Comparison of ENCODE assay signal across 8 cellular contexts in genomic region chr9:110148384-110148783, GRCh38. TPM values are rescaled to one million over a fixed set of nuclear protein-coding genes. Genes with fewer than 3 reads are reported as not detected.
DNase-seq lines count a peak whose midpoint lies in the region; ATAC-seq and TF ChIP-seq lines count a peak whose summit lies in the region.

No MANE protein-coding gene starts in this region.

- H3K9me3 ChIP-seq in CD4-positive, alpha-beta T cell (ENCODE audit: control insufficient read depth, low read length), result no peaks in the 10 kb centered on the region
- H3K9me3 ChIP-seq in neural progenitor cell (ENCODE audit: low read depth), result no peaks in the 10 kb centered on the region
- no peaks in the 10 kb centered on the region for H3K9me3 ChIP-seq in hepatocyte (ENCODE audit: low read depth)

- H4K20me1 ChIP-seq in neural progenitor cell (ENCODE audit: low read depth), result peaks cover 4% of the 10 kb centered on the region
- peaks cover 18% of the 10 kb centered on the region for H4K20me1 ChIP-seq in hepatocyte (ENCODE audit: insufficient read depth, poor library complexity, severe bottlenecking)

- peak in 3 of 10 experiments; percentile 7 to 45 (median 29) for DNase-seq in CD4-positive, alpha-beta T cell
- peak; percentile 59 for DNase-seq in activated naive CD4-positive, alpha-beta T cell treated with anti-CD3 and anti-CD28 coated beads, Interleukin-2, amount 50 U/mL, for 16 hours
- DNase-seq in neural progenitor cell (ENCODE audit: low spot score), result no peak
- no peak for DNase-seq in hepatocyte (ENCODE audit: low spot score)
- no peak for DNase-seq in effector CD4-positive, alpha-beta T cell
- DNase-seq in NCI-H2107 treated with DMSO at 0.1 percent for 48 hours (lab: John Stamatoyannopoulos, UW; ENCODE audit: unreplicated experiment), result no peak

- ATAC-seq in CD4-positive, alpha-beta T cell (ENCODE audit: poor library complexity), result peak; percentile 51
- ATAC-seq in GM19463 (IDR thresholded peaks at IDR 0.05; ENCODE audit: unreplicated experiment) (peak; percentile 67), HG03558 (IDR thresholded peaks at IDR 0.05; ENCODE audit: extremely low read depth, unreplicated experiment) (peak; percentile 75)

- H3K4me1 ChIP-seq in neural progenitor cell (no peaks in the 10 kb centered on the region), hepatocyte (ENCODE audit: insufficient read depth) (no peaks in the 10 kb centered on the region)

- H3K9me3 Mint-ChIP-seq in CD4-positive, alpha-beta T cell, result no peaks in the 10 kb centered on the region
- H3K9me3 Mint-ChIP-seq in neural progenitor cell, result peaks cover 4% of the 10 kb centered on the region

- H3K4me1 Mint-ChIP-seq in CD4-positive, alpha-beta T cell (ENCODE audit: low read depth), result peaks cover 62% of the 10 kb centered on the region
- peaks cover 31% of the 10 kb centered on the region for H3K4me1 Mint-ChIP-seq in neural progenitor cell

- POLR2A ChIA-PET in CD4-positive, alpha-beta T cell (lab: Charles Lee), result interaction anchor here (0.6 to 2.5 kb wide), 5 partner anchors 9 to 245 kb away, joined by 3 to 16 read pairs (median 3); no protein-coding TSS in a partner anchor

- H3K4me3 ChIP-seq in neural progenitor cell (no peak overlapping the region), hepatocyte (no peak overlapping the region)

- no peak overlapping the region for H3K27ac ChIP-seq in CD4-positive, alpha-beta T cell (ENCODE audit: low read depth, low read length)
- H3K27ac ChIP-seq in neural progenitor cell (no peak overlapping the region), hepatocyte (no peak overlapping the region)

- H3K27ac Mint-ChIP-seq in CD4-positive, alpha-beta T cell, result peak overlapping the region; percentile 75
- peak overlapping the region; percentile 54 for H3K27ac Mint-ChIP-seq in neural progenitor cell

- H3K4me2 ChIP-seq in neural progenitor cell, result no peak overlapping the region
- no peak overlapping the region for H3K4me2 ChIP-seq in hepatocyte

- H3K36me3 Mint-ChIP-seq in CD4-positive, alpha-beta T cell (ENCODE audit: low read depth), result peaks cover 3% of the 10 kb centered on the region
- peaks cover 25% of the 10 kb centered on the region for H3K36me3 Mint-ChIP-seq in neural progenitor cell

- H3K4me3 Mint-ChIP-seq in CD4-positive, alpha-beta T cell, result peak overlapping the region; percentile 87
- peak overlapping the region; percentile 6 for H3K4me3 Mint-ChIP-seq in neural progenitor cell

- intact Hi-C loops in CD4-positive, alpha-beta T cell (cut with DNase I, micrococcal nuclease), result no loop called here

- CTCF ChIA-PET in CD4-positive, alpha-beta T cell (lab: Charles Lee), result no interaction called here

- 97% methylated on average over 7 of the region's 7 CpGs for WGBS in hepatocyte (ENCODE audit: low lambda C conversion rate, missing lambda C conversion rate)

- H3K9me2 ChIP-seq in hepatocyte (replicated peaks; ENCODE audit: insufficient read depth), result no peaks in the 10 kb centered on the region

- no peaks in the 10 kb centered on the region for H3K27me3 ChIP-seq in CD4-positive, alpha-beta T cell (ENCODE audit: control insufficient read depth, insufficient read depth, low read length)
- no peaks in the 10 kb centered on the region for H3K27me3 ChIP-seq in neural progenitor cell
- no peaks in the 10 kb centered on the region for H3K27me3 ChIP-seq in hepatocyte

- no peaks in the 10 kb centered on the region for H3F3A ChIP-seq in neural progenitor cell (ENCODE audit: low read depth)

- H3K79me2 ChIP-seq in neural progenitor cell (ENCODE audit: low read depth) (peaks cover 1% of the 10 kb centered on the region), hepatocyte (peaks cover 84% of the 10 kb centered on the region)

- H2AFZ ChIP-seq in neural progenitor cell (replicated peaks), result no peak overlapping the region
- H2AFZ ChIP-seq in hepatocyte, result no peak overlapping the region

- no peak for TF ChIP-seq CTCF in CD4-positive, alpha-beta T cell (IDR thresholded peaks at IDR 0.05)
- TF ChIP-seq CTCF in neural progenitor cell (IDR thresholded peaks at IDR 0.05) (no peak), hepatocyte (IDR thresholded peaks at IDR 0.05; ENCODE audit: poor library complexity) (no peak)

- H3K36me3 ChIP-seq in neural progenitor cell, result no peaks in the 10 kb centered on the region
- H3K36me3 ChIP-seq in hepatocyte (replicated peaks; ENCODE audit: insufficient read depth, low read depth), result no peaks in the 10 kb centered on the region

- H3K27me3 Mint-ChIP-seq in CD4-positive, alpha-beta T cell, result no peaks in the 10 kb centered on the region
- peaks cover 2% of the 10 kb centered on the region for H3K27me3 Mint-ChIP-seq in neural progenitor cell (ENCODE audit: insufficient read depth, low read depth)

- H3K9ac ChIP-seq in neural progenitor cell, result no peak overlapping the region

RNA-seq across cellular contexts. Expression of gene C9orf152, which starts 59.6 kb away (rescaled TPM):
- not detected for total RNA-seq in CD4-positive, alpha-beta T cell
- not detected in 2 replicates for total RNA-seq in neural progenitor cell (ENCODE audit: low replicate concordance)
- total RNA-seq in hepatocyte, result 0.28 and 1.2 TPM in 2 replicates
- polyA plus RNA-seq in hepatocyte, result 0.29 and 0.68 TPM in 2 replicates
